In the genomic region with DNA sequence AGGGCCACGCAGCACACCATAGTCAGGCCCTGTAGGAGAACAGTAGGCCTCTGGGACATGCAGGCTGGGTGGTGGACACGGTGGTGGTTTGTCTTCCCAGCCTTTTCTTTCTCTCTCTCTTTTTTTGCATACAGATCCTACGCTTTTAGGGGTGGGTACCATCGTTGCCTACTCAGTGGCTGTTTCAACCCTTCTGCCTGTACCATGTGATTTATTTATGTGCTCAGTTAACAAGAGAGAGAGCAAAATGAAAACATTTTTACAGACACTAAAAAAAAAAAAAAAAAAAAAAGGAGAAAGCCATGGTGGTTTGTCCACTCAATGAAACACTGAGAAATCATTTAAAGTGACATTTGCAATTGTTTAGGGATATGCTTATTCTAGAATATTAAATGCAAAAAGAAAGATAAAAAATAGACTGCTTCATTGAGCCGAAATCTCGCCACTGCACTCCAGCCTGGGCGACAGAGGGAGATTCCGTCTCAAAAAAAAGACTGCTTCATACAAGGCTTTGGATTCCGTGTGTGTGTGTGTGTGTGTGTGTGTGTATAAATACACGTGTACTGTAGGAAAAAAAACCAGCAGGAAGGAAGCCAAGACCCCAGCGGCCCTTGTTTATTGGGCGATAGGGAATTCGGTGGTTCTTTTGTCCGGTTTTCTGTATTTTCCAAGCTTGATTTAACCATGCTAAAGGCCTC, we compare ENCODE assay signal across 8 cellular contexts. TPM values are rescaled to one million over a fixed set of nuclear protein-coding genes. Genes with fewer than 3 reads are reported as not detected.
DNase-seq lines count a peak whose midpoint lies in the region; ATAC-seq and TF ChIP-seq lines count a peak whose summit lies in the region.

No MANE protein-coding gene starts in this region.

- TF ChIP-seq CTCF in BJ (IDR thresholded peaks at IDR 0.05; ENCODE audit: insufficient read depth, low read depth, low read length) (no peak), HFF-Myc (IDR thresholded peaks at IDR 0.05; ENCODE audit: low read depth, low read length, missing control alignments) (no peak), dorsolateral prefrontal cortex (IDR thresholded peaks at IDR 0.05 in 54 of 56, conservative IDR thresholded peaks at IDR 0.05 in 2 of 56; ENCODE audit: low read depth in 1 of 56, partially characterized antibody in 56 of 56) (no peak), foreskin keratinocyte (conservative IDR thresholded peaks at IDR 0.05) (no peak)

- peak overlapping the region; percentile 94 to 99 (median 96) for H3K4me3 Mint-ChIP-seq in naive B cell

- no peaks in the 10 kb centered on the region for H3K4me1 ChIP-seq in foreskin keratinocyte

- peaks cover 35 to 62% (median 58%) of the 10 kb centered on the region in 3 donors for H3K4me1 Mint-ChIP-seq in naive B cell

- in situ Hi-C loops in SK-MEL-5 (cut with HindIII; ENCODE audit: low pct_unique_long_range_greater_than_20kb, low sequenced_read_pairs): no loop called here

- DNase-seq in BJ (ENCODE audit: low read depth): peak; percentile 11
- no peak for DNase-seq in HFF-Myc (ENCODE audit: extremely low read depth, low read depth)
- DNase-seq in SK-MEL-5 (ENCODE audit: low read depth, low spot score): peak; percentile 74
- peak in 1 of 10 donors; percentile 38 for DNase-seq in dorsolateral prefrontal cortex
- DNase-seq in naive B cell: no peak
- no peak for DNase-seq in foreskin keratinocyte

- CTCF ChIA-PET in BJ (lab: Yijun Ruan, JAX): interaction anchor here (0.6 to 3.3 kb wide), 12 partner anchors 9 to 579 kb away, joined by 3 to 41 read pairs (median 5); partner anchors contain the start of gene MOK

- ATAC-seq in naive B cell (ENCODE audit: low read depth in 2 of 2): no peak
- ATAC-seq in GM19023 (IDR thresholded peaks at IDR 0.05; ENCODE audit: unreplicated experiment): no peak
- no peak for ATAC-seq in HG03460 (IDR thresholded peaks at IDR 0.05; ENCODE audit: unreplicated experiment)
- no peak for ATAC-seq in foreskin keratinocyte

- H3K27ac Mint-ChIP-seq in naive B cell: peak overlapping the region; percentile 93 to 100 (median 99)

- H3K4me3 ChIP-seq in BJ (ENCODE audit: low read depth, low read length) (peak overlapping the region; percentile 23), HFF-Myc (replicated peaks; ENCODE audit: low read depth, low read length) (peak overlapping the region; percentile 57), dorsolateral prefrontal cortex (peak overlapping the region; percentile 42 to 81 (median 61))

- H3K27me3 Mint-ChIP-seq in naive B cell: peaks cover 0 to 4% (median 0%) of the 10 kb centered on the region in 3 donors

- intact Hi-C loops in dorsolateral prefrontal cortex (cut with DNase I): loop anchor here (2.0 to 10.0 kb wide), 8 partner anchors 46 to 611 kb away; partner anchors contain the start of genes CINP (in 1 of the 2), HSP90AA1 (in 1 of the 2) and TECPR2 (in 1 of the 2)

- no peaks in the 10 kb centered on the region for H3K36me3 ChIP-seq in BJ (ENCODE audit: control insufficient read depth, insufficient read depth, low read length)

- peaks cover 0 to 5% (median 0%) of the 10 kb centered on the region in 7 donors for H3K9me3 Mint-ChIP-seq in naive B cell

- H3K36me3 Mint-ChIP-seq in naive B cell: no peaks in the 10 kb centered on the region

- POLR2A ChIA-PET in BJ (lab: Charles Lee): interaction anchor here (0.6 kb wide), 1 partner anchor 51 kb away, joined by 3 read pairs; no protein-coding TSS in a partner anchor

- H3K27ac ChIP-seq in dorsolateral prefrontal cortex (peak overlapping the region; percentile 66 to 100 (median 99)), foreskin keratinocyte (no peak overlapping the region)

- no peaks in the 10 kb centered on the region for H3K27me3 ChIP-seq in BJ (ENCODE audit: control insufficient read depth, insufficient read depth, low read length)
- no peaks in the 10 kb centered on the region for H3K27me3 ChIP-seq in dorsolateral prefrontal cortex
- no peaks in the 10 kb centered on the region for H3K27me3 ChIP-seq in foreskin keratinocyte

RNA-seq across cellular contexts. Expression of gene ZNF839, which starts 3.3 kb away (rescaled TPM):
- 8.3 and 9.0 TPM in 2 replicates for polyA plus RNA-seq in BJ (2011; rRNA removed)
- polyA minus RNA-seq in BJ (2011; rRNA and poly(A)+ RNA removed): 5.7 and 8.3 TPM in 2 replicates
- 11.4 and 12.6 TPM in 2 replicates for total RNA-seq in SK-MEL-5 (2014; rRNA removed; shearing (Covaris generic))
- 11.1 and 18.6 TPM in 2 replicates for polyA plus RNA-seq in SK-MEL-5 (2015; cell fraction: cytosol; rRNA removed)
- 59.4 and 73.3 TPM in 2 replicates for polyA plus RNA-seq in SK-MEL-5 (2015; cell fraction: nucleus; rRNA removed)
- total RNA-seq in dorsolateral prefrontal cortex: 10 to 100 TPM in 117 of 120 experiments, 1 to 10 TPM in 3; 8.5 to 20.6 (median 14.9) TPM
- 10 to 100 TPM in 1 of 6 donors, 1 to 10 TPM in 5; 4.5 to 10.5 (median 5.6) TPM for polyA plus RNA-seq in naive B cell (ENCODE audit: low read depth in 6 of 6)
- total RNA-seq in foreskin keratinocyte: 8.0 and 10.2 TPM in 2 replicates
- 6.5 and 7.4 TPM in 2 replicates for polyA plus RNA-seq in foreskin keratinocyte

RNA-seq across cellular contexts. Expression of gene MOK, which starts 11.2 kb away (rescaled TPM):
- 20.5 and 26.0 TPM in 2 replicates for polyA plus RNA-seq in BJ (2011; rRNA removed)
- polyA minus RNA-seq in BJ (2011; rRNA and poly(A)+ RNA removed): 15.9 and 23.4 TPM in 2 replicates
- total RNA-seq in SK-MEL-5 (2014; rRNA removed; shearing (Covaris generic)): 98.9 and 111 TPM in 2 replicates
- polyA plus RNA-seq in SK-MEL-5 (2015; cell fraction: cytosol; rRNA removed): 122 and 124 TPM in 2 replicates
- polyA plus RNA-seq in SK-MEL-5 (2015; cell fraction: nucleus; rRNA removed): 589 and 596 TPM in 2 replicates
- 10 to 100 TPM; 28.4 to 88.6 (median 50.3) TPM for total RNA-seq in dorsolateral prefrontal cortex
- polyA plus RNA-seq in naive B cell (ENCODE audit: low read depth in 6 of 6): 1 to 10 TPM in 3 of 6 donors, under 1 TPM in 2, not detected in 1; 0.64 to 2.0 (median 1.2) TPM
- total RNA-seq in foreskin keratinocyte: 22.1 and 28.9 TPM in 2 replicates
- polyA plus RNA-seq in foreskin keratinocyte: 20.1 and 27.6 TPM in 2 replicates

RNA-seq across cellular contexts. Expression of gene CINP, which starts 46.5 kb away (rescaled TPM):
- polyA plus RNA-seq in BJ (2011; rRNA removed) (46.0 and 49.1 TPM in 2 replicates), naive B cell (ENCODE audit: low read depth in 6 of 6) (10 to 100 TPM; 28.6 to 42.4 (median 34.9) TPM), foreskin keratinocyte (52.8 and 55.3 TPM in 2 replicates)
- polyA minus RNA-seq in BJ (2011; rRNA and poly(A)+ RNA removed): 27.9 and 41.5 TPM in 2 replicates
- total RNA-seq in SK-MEL-5 (2014; rRNA removed; shearing (Covaris generic)): 127 and 133 TPM in 2 replicates
- polyA plus RNA-seq in SK-MEL-5 (2015; cell fraction: cytosol; rRNA removed): 96.7 and 99.2 TPM in 2 replicates
- 17.7 and 21.0 TPM in 2 replicates for polyA plus RNA-seq in SK-MEL-5 (2015; cell fraction: nucleus; rRNA removed)
- total RNA-seq in dorsolateral prefrontal cortex (10 to 100 TPM; 31.4 to 69.6 (median 51.2) TPM), foreskin keratinocyte (44.0 and 44.8 TPM in 2 replicates)

RNA-seq across cellular contexts. Expression of gene TECPR2, which starts 46.5 kb away (rescaled TPM):
- polyA plus RNA-seq in BJ (2011; rRNA removed): 10.1 and 11.7 TPM in 2 replicates
- 20.0 and 24.1 TPM in 2 replicates for polyA minus RNA-seq in BJ (2011; rRNA and poly(A)+ RNA removed)
- total RNA-seq in SK-MEL-5 (2014; rRNA removed; shearing (Covaris generic)): 20.8 and 22.7 TPM in 2 replicates
- polyA plus RNA-seq in SK-MEL-5 (2015; cell fraction: cytosol; rRNA removed): 42.5 and 49.5 TPM in 2 replicates
- polyA plus RNA-seq in SK-MEL-5 (2015; cell fraction: nucleus; rRNA removed): 27.7 and 28.0 TPM in 2 replicates
- 100 to 1,000 TPM in 7 of 120 experiments, 10 to 100 TPM in 113; 54.3 to 129 (median 78.9) TPM for total RNA-seq in dorsolateral prefrontal cortex
- polyA plus RNA-seq in naive B cell (ENCODE audit: low read depth in 6 of 6): 1 to 10 TPM; 2.3 to 6.6 (median 3.1) TPM
- total RNA-seq in foreskin keratinocyte: 10.4 and 10.6 TPM in 2 replicates
- polyA plus RNA-seq in foreskin keratinocyte: 3.3 and 3.4 TPM in 2 replicates

Comparison
In these comparisons a context has a peak if more than half of its experiments do, and no peak if none do; other contexts are left out.
1. DNase-seq: peak in BJ (single experiment) and SK-MEL-5 (single experiment); none in HFF-Myc (single experiment), naive B cell (single experiment) and foreskin keratinocyte (0 of 2).
2. Peak in every context shown above with its lines, with median percentiles within 50 percentile points of each other: H3K4me3 ChIP-seq.